Comparison of ENCODE assay signal across 8 cellular contexts in genomic region chr16:46972971-46973456, GRCh38. TPM values are rescaled to one million over a fixed set of nuclear protein-coding genes. Genes with fewer than 3 reads are reported as not detected.
DNase-seq lines count a peak whose midpoint lies in the region; ATAC-seq and TF ChIP-seq lines count a peak whose summit lies in the region.

No MANE protein-coding gene starts in this region.

- peak overlapping the region; percentile 92 for H3K4me3 Mint-ChIP-seq in CD8-positive, alpha-beta T cell
- peak overlapping the region; percentile 92 for H3K4me3 Mint-ChIP-seq in activated CD4-positive, alpha-beta T cell treated with anti-CD3 and anti-CD28 coated beads, Interleukin-2, amount 10 ng/mL, durations not matched to agents 7 days and 5 days
- H3K4me3 Mint-ChIP-seq in effector memory CD8-positive, alpha-beta T cell, result peak overlapping the region; percentile 90 to 91

- peaks cover 57% of the 10 kb centered on the region for H3K4me1 Mint-ChIP-seq in CD8-positive, alpha-beta T cell (ENCODE audit: low read depth)
- peaks cover 52% of the 10 kb centered on the region for H3K4me1 Mint-ChIP-seq in activated CD4-positive, alpha-beta T cell treated with anti-CD3 and anti-CD28 coated beads, Interleukin-2, amount 10 ng/mL, durations not matched to agents 7 days and 5 days
- H3K4me1 Mint-ChIP-seq in effector memory CD8-positive, alpha-beta T cell (ENCODE audit: low read depth in 2 of 2), result peaks cover 24 to 40% of the 10 kb centered on the region in 2 donors

- H3K27me3 Mint-ChIP-seq in CD8-positive, alpha-beta T cell (ENCODE audit: low read depth), result no peaks in the 10 kb centered on the region
- H3K27me3 Mint-ChIP-seq in activated CD4-positive, alpha-beta T cell treated with anti-CD3 and anti-CD28 coated beads, Interleukin-2, amount 10 ng/mL, durations not matched to agents 7 days and 5 days, result no peaks in the 10 kb centered on the region
- no peaks in the 10 kb centered on the region for H3K27me3 Mint-ChIP-seq in effector memory CD8-positive, alpha-beta T cell

- peak overlapping the region; percentile 100 for H3K27ac Mint-ChIP-seq in CD8-positive, alpha-beta T cell
- H3K27ac Mint-ChIP-seq in activated CD4-positive, alpha-beta T cell treated with anti-CD3 and anti-CD28 coated beads, Interleukin-2, amount 10 ng/mL, durations not matched to agents 7 days and 5 days, result peak overlapping the region; percentile 100
- H3K27ac Mint-ChIP-seq in effector memory CD8-positive, alpha-beta T cell, result peak overlapping the region; percentile 99

- H3K36me3 ChIP-seq in CD8-positive, alpha-beta T cell (ENCODE audit: insufficient read depth, low read length), result peaks cover 26% of the 10 kb centered on the region
- H3K36me3 ChIP-seq in mucosa of descending colon (ENCODE audit: low read depth) (peaks cover 2% of the 10 kb centered on the region), stomach smooth muscle (ENCODE audit: control insufficient read depth in 2 of 2, insufficient read depth in 2 of 2, low read length in 2 of 2) (peaks cover 6 to 14% of the 10 kb centered on the region in 2 donors)

- H3K36me3 Mint-ChIP-seq in CD8-positive, alpha-beta T cell, result peaks cover 36% of the 10 kb centered on the region
- H3K36me3 Mint-ChIP-seq in activated CD4-positive, alpha-beta T cell treated with anti-CD3 and anti-CD28 coated beads, Interleukin-2, amount 10 ng/mL, durations not matched to agents 7 days and 5 days (ENCODE audit: low read depth), result peaks cover 32% of the 10 kb centered on the region
- H3K36me3 Mint-ChIP-seq in effector memory CD8-positive, alpha-beta T cell (ENCODE audit: insufficient read depth), result peaks cover 65% of the 10 kb centered on the region

- H3K27ac ChIP-seq in CD8-positive, alpha-beta T cell (ENCODE audit: low read depth, low read length), result peak overlapping the region; percentile 96
- H3K27ac ChIP-seq in HL-60 (replicated peaks) (peak overlapping the region; percentile 86), stomach smooth muscle (ENCODE audit: low read length) (peak overlapping the region; percentile 94)

- H3K27me3 ChIP-seq in CD8-positive, alpha-beta T cell (ENCODE audit: insufficient read depth, low read length), result no peaks in the 10 kb centered on the region
- H3K27me3 ChIP-seq in HL-60 (ENCODE audit: insufficient read depth, poor library complexity, severe bottlenecking) (no peaks in the 10 kb centered on the region), stomach smooth muscle (ENCODE audit: control insufficient read depth in 1 of 2, insufficient read depth in 2 of 2, low read length in 2 of 2) (no peaks in the 10 kb centered on the region)

- H3K9me3 ChIP-seq in CD8-positive, alpha-beta T cell (ENCODE audit: low read length), result no peaks in the 10 kb centered on the region
- no peaks in the 10 kb centered on the region for H3K9me3 ChIP-seq in mucosa of descending colon
- H3K9me3 ChIP-seq in stomach smooth muscle (ENCODE audit: control insufficient read depth in 2 of 2, low read length in 2 of 2), result no peaks in the 10 kb centered on the region

- H3K9ac ChIP-seq in stomach smooth muscle (ENCODE audit: low read length in 2 of 2), result peak overlapping the region; percentile 84 to 86

- DNase-seq in CD8-positive, alpha-beta T cell, result peak in 6 of 7 experiments; percentile 28 to 61 (median 42)
- DNase-seq in HL-60 (ENCODE audit: low read depth in 1 of 2, low spot score in 1 of 2) (no peak), mucosa of descending colon (peak; percentile 53 to 74 (median 73)), AML-193 (lab: John Stamatoyannopoulos, UW) (no peak)
- peak; percentile 49 for DNase-seq in activated CD4-positive, alpha-beta T cell treated with anti-CD3 and anti-CD28 coated beads, Interleukin-2, amount 10 ng/mL, durations not matched to agents 7 days and 5 days
- peak in 2 of 3 experiments; percentile 28 to 29 for DNase-seq in effector memory CD8-positive, alpha-beta T cell

- peaks cover 45% of the 10 kb centered on the region for H3K4me1 ChIP-seq in CD8-positive, alpha-beta T cell (ENCODE audit: insufficient read depth, low read length)
- H3K4me1 ChIP-seq in mucosa of descending colon (ENCODE audit: low read depth) (peaks cover 17% of the 10 kb centered on the region), stomach smooth muscle (ENCODE audit: control insufficient read depth, insufficient read depth, low read length) (peaks cover 21% of the 10 kb centered on the region)

- intact Hi-C loops in CD8-positive, alpha-beta T cell (cut with DNase I, micrococcal nuclease), result loop anchor here (1.0 to 10.0 kb wide), 14 partner anchors 64 to 1639 kb away; partner anchors contain the start of genes C16orf87 (in 2 of the 2), ITFG1 (in 2 of the 2), N4BP1 (in 2 of the 2) and NETO2 (in 2 of the 2)
- intact Hi-C loops in mucosa of descending colon (cut with DNase I, micrococcal nuclease), result no loop called here

- POLR2A ChIA-PET in CD8-positive, alpha-beta T cell (lab: Charles Lee), result interaction anchor here (0.9 to 2.3 kb wide), 9 partner anchors 10 to 1637 kb away, joined by 3 to 10 read pairs (median 6); partner anchors contain the start of genes C16orf87, ITFG1, N4BP1 and PHKB
- POLR2A ChIA-PET in activated CD4-positive, alpha-beta T cell treated with anti-CD3 and anti-CD28 coated beads, Interleukin-2, amount 10 ng/mL, durations not matched to agents 7 days and 5 days (lab: Charles Lee), result interaction anchor here (0.6 to 1.0 kb wide), 4 partner anchors 127 to 1637 kb away, joined by 3 to 11 read pairs (median 3); partner anchors contain the start of gene N4BP1

- H3K4me3 ChIP-seq in CD8-positive, alpha-beta T cell (ENCODE audit: low read depth, low read length), result peak overlapping the region; percentile 89
- peak overlapping the region; percentile 93 for H3K4me3 ChIP-seq in HL-60 (replicated peaks; ENCODE audit: insufficient read depth, low read length)
- peak overlapping the region; percentile 96 for H3K4me3 ChIP-seq in mucosa of descending colon
- H3K4me3 ChIP-seq in stomach smooth muscle (ENCODE audit: low read length in 2 of 2), result peak overlapping the region; percentile 67 to 86

- CTCF ChIA-PET in CD8-positive, alpha-beta T cell (lab: Charles Lee), result interaction anchor here (2.3 kb wide), 1 partner anchor 65 kb away, joined by 6 read pairs; no protein-coding TSS in a partner anchor
- CTCF ChIA-PET in activated CD4-positive, alpha-beta T cell treated with anti-CD3 and anti-CD28 coated beads, Interleukin-2, amount 10 ng/mL, durations not matched to agents 7 days and 5 days (lab: Charles Lee), result interaction anchor here (0.6 to 2.0 kb wide), 10 partner anchors 10 to 1192 kb away, joined by 3 to 7 read pairs (median 5); no protein-coding TSS in a partner anchor

- no peak for TF ChIP-seq CTCF in CD8-positive, alpha-beta T cell (IDR thresholded peaks at IDR 0.05)
- TF ChIP-seq CTCF in HL-60 (IDR thresholded peaks at IDR 0.05; ENCODE audit: insufficient read depth, low read length) (no peak), mucosa of descending colon (IDR thresholded peaks at IDR 0.05) (no peak)

- H3K9me3 Mint-ChIP-seq in CD8-positive, alpha-beta T cell, result no peaks in the 10 kb centered on the region
- H3K9me3 Mint-ChIP-seq in activated CD4-positive, alpha-beta T cell treated with anti-CD3 and anti-CD28 coated beads, Interleukin-2, amount 10 ng/mL, durations not matched to agents 7 days and 5 days, result no peaks in the 10 kb centered on the region
- no peaks in the 10 kb centered on the region for H3K9me3 Mint-ChIP-seq in effector memory CD8-positive, alpha-beta T cell

- peak; percentile 28 for ATAC-seq in CD8-positive, alpha-beta T cell
- ATAC-seq in GM21381 (IDR thresholded peaks at IDR 0.05; ENCODE audit: unreplicated experiment), result peak; percentile 54
- ATAC-seq in effector memory CD8-positive, alpha-beta T cell (replicated peaks), result peak; percentile 36
- ATAC-seq in mucosa of descending colon, result peak; percentile 68

RNA-seq across cellular contexts. Expression of gene DNAJA2, which starts 0.5 kb away (rescaled TPM):
- 10 to 100 TPM; 82.8 to 83.1 TPM for total RNA-seq in CD8-positive, alpha-beta T cell
- total RNA-seq in activated CD4-positive, alpha-beta T cell treated with anti-CD3 and anti-CD28 coated beads, Interleukin-2, amount 10 ng/mL, durations not matched to agents 7 days and 5 days, result 10 to 100 TPM; 52.8 to 54.5 TPM
- 10 to 100 TPM; 55.5 to 74.7 (median 59.6) TPM for total RNA-seq in mucosa of descending colon

Comparison
In these comparisons a context has a peak if more than half of its experiments do, and no peak if none do; other contexts are left out.
1. DNase-seq: peak in CD8-positive, alpha-beta T cell (6 of 7), activated CD4-positive, alpha-beta T cell treated with anti-CD3 and anti-CD28 coated beads, Interleukin-2, amount 10 ng/mL, durations not matched to agents 7 days and 5 days (single experiment), effector memory CD8-positive, alpha-beta T cell (2 of 3) and mucosa of descending colon (3 of 3); none in HL-60 (0 of 2) and AML-193 (0 of 2).
2. intact Hi-C loops: an anchor here in CD8-positive, alpha-beta T cell (1.0 to 10.0 kb wide); none called in mucosa of descending colon.
3. Peak in every context shown above with its lines, with median percentiles within 50 percentile points of each other: ATAC-seq, H3K27ac ChIP-seq, H3K4me3 ChIP-seq, H3K27ac Mint-ChIP-seq and H3K4me3 Mint-ChIP-seq.